In the genomic region with DNA sequence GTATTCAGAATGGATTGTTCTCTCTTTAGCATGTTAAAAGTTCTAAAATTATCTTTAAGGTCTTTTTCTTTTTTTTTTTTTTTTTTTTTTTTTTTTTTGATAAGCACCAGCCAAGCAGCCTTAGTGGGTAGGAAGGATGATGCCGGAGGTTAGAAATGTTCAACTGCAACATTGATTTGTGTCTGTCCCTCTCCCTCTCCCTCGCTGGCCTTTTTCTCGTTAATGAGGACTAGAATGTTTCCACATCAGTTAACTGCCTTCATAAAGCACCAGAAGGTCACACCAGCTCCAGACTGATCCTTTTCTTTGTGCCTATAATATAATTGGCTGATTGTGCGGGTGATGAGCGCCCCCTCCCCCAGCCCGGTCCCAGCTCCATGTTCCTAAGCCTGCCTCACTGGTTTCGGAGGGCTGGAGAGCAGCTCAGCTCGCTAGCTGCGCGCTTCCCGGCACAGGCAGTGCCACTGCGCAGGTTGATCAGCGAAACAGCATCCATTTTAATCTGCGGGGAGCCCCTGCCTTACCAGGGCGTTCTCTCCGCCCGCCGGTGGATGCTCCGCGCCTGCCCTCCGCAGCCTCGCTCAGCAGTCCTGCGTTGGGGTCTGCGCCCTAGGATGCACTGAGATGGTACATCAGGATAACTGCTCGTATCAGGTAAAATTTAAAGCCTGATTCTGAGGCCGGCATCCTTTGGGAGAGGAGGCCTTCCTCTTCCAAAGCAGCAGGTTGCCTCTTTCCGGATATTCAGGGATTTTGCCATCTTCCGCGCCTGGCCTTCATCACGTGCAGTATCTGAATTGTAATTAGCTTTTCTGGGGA, we compare ENCODE assay signal across 9 cellular contexts. TPM values are rescaled to one million over a fixed set of nuclear protein-coding genes. Genes with fewer than 3 reads are reported as not detected.
DNase-seq lines count a peak whose midpoint lies in the region; ATAC-seq and TF ChIP-seq lines count a peak whose summit lies in the region.
"Had no signal": no experiment of that assay in that cellular context is flagged by ENCODE, and none has a peak within 500 bp of the region (broad histone marks: within the 10 kb centered on the region; RNA-seq: fewer than 3 reads in every experiment).

A gene (plus strand): TSS at position 301 of the 819 bp plus-strand sequence.

- H3K27ac Mint-ChIP-seq in T-helper 17 cell (no peak within 1 kb of the TSS), progenitor cell of endocrine pancreas (peak within 1 kb of the TSS; percentile 90)

- peak; percentile 67 for DNase-seq in ACHN
- DNase-seq in T-helper 17 cell = no peak
- DNase-seq in left ventricle myocardium inferior = peak; percentile 39
- DNase-seq in progenitor cell of endocrine pancreas (ENCODE audit: low spot score, unreplicated experiment) = peak; percentile 37
- DNase-seq in SIG-M5 treated with dmso at 0.1 percent for 504 hours (lab: John Stamatoyannopoulos, UW; ENCODE audit: unreplicated experiment) = no peak
- no peak for DNase-seq in SIG-M5 (lab: John Stamatoyannopoulos, UW)
- DNase-seq in NAMALWA (ENCODE audit: low spot score) = no peak

- intact Hi-C loops in left ventricle myocardium inferior (cut with micrococcal nuclease) = loop anchor here (10.0 kb wide), 1 partner anchor 45 kb away; no protein-coding TSS in a partner anchor

- peak within 1 kb of the TSS; percentile 66 for H3K4me3 ChIP-seq in left ventricle myocardium inferior

- H3K4me3 Mint-ChIP-seq in T-helper 17 cell = peak within 1 kb of the TSS; percentile 12
- H3K4me3 Mint-ChIP-seq in progenitor cell of endocrine pancreas (ENCODE audit: low read depth) = peak within 1 kb of the TSS; percentile 52

- H3K27me3 Mint-ChIP-seq in T-helper 17 cell = peaks cover 30% of the 10 kb centered on the region
- peaks cover 15% of the 10 kb centered on the region for H3K27me3 Mint-ChIP-seq in progenitor cell of endocrine pancreas

- H3K36me3 Mint-ChIP-seq in T-helper 17 cell (ENCODE audit: low read depth) = no peaks in the 10 kb centered on the region
- H3K36me3 Mint-ChIP-seq in progenitor cell of endocrine pancreas (ENCODE audit: insufficient read depth) = no peaks in the 10 kb centered on the region

- no peaks in the 10 kb centered on the region for H3K9me3 Mint-ChIP-seq in progenitor cell of endocrine pancreas (ENCODE audit: low read depth)

- H3K4me1 Mint-ChIP-seq in T-helper 17 cell (peaks cover 3% of the 10 kb centered on the region), progenitor cell of endocrine pancreas (ENCODE audit: low read depth) (no peaks in the 10 kb centered on the region)

- H3K36me3 ChIP-seq in left ventricle myocardium inferior = no peaks in the 10 kb centered on the region

- H3K9me3 ChIP-seq in T-helper 17 cell (ENCODE audit: control insufficient read depth, low read length, poor library complexity, severe bottlenecking) (no peaks in the 10 kb centered on the region), left ventricle myocardium inferior (replicated peaks) (no peaks in the 10 kb centered on the region)

- TF ChIP-seq CTCF in left ventricle myocardium inferior (IDR thresholded peaks at IDR 0.05; ENCODE audit: borderline replicate concordance) (no peak), progenitor cell of endocrine pancreas (IDR thresholded peaks at IDR 0.05; ENCODE audit: unreplicated experiment) (no peak)

- H3K4me1 ChIP-seq in left ventricle myocardium inferior = peaks cover 83% of the 10 kb centered on the region

- H3K27me3 ChIP-seq in left ventricle myocardium inferior (ENCODE audit: low read depth) = no peaks in the 10 kb centered on the region

- in situ Hi-C loops in ACHN (cut with HindIII; ENCODE audit: low pct_ligation_motif_present, low pct_unique_long_range_greater_than_20kb, low sequenced_read_pairs) = no loop called here

- H3K27ac ChIP-seq in left ventricle myocardium inferior (replicated peaks) = peak within 1 kb of the TSS; percentile 85
- H3K27ac ChIP-seq: VCaP had no signal

- ATAC-seq in GM21825 (IDR thresholded peaks at IDR 0.05; ENCODE audit: unreplicated experiment) = peak; percentile 53
- peak; percentile 37 for ATAC-seq in T-helper 17 cell

RNA-seq across cellular contexts. Expression of the gene that starts here (rescaled TPM):
- total RNA-seq in T-helper 17 cell = not detected
- total RNA-seq in left ventricle myocardium inferior = 62.6 TPM
- total RNA-seq in progenitor cell of endocrine pancreas = 0.79 and 3.9 TPM in 2 replicates

Comparison
In these comparisons a context has a peak if more than half of its experiments do, and no peak if none do; other contexts are left out.
1. RNA of the gene that starts here (total RNA-seq): 62.6 TPM in left ventricle myocardium inferior (single experiment); 0.79 to 3.9 TPM in progenitor cell of endocrine pancreas and not detected in T-helper 17 cell; every median in the first group is over 10 times any median in the second.
2. Peak in ATAC-seq in T-helper 17 cell; RNA of the gene not detected or under 1 TPM.
3. DNase-seq: peak in ACHN (single experiment), left ventricle myocardium inferior (single experiment) and progenitor cell of endocrine pancreas (single experiment); none in T-helper 17 cell (0 of 3), SIG-M5 treated with dmso at 0.1 percent for 504 hours (single experiment), SIG-M5 (single experiment) and NAMALWA (single experiment).